ENCODE assay signal across 1 cellular context in the genomic region with DNA sequence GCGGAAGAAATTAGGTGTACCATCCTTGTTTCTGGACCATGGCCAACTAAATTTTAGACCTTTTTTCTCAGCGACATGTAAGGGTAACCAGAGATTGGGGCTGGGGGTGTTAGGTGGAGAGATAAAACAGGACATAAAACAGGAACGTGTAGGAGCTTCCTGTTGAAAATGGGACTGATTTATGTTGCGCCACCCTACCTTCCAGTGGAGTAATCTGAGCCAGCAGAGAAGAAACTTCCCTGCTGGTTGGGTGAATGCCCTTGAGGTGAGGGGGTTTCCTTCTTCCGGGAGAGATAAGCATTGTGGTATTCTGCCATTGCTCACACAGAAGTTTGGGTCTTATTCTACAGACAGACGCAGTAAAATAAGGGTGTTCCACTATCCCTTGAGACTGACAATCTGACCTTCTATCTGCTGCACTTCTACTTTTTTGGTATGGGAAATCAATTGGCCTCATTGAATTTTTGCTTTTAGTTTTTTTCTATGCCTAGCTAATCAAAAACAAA.
A peak's percentile ranks its signal among the peaks of the same experiment; 100 is the strongest.
TF ChIP-seq lines count a peak whose summit lies in the region.

No MANE protein-coding gene starts in this region.

TF ChIP-seq in GM12878, 131 proteins besides CTCF, POLR2A, EP300 and RAD21 (continued from another document and continues in another):
- TF ChIP-seq CUX1 (IDR thresholded peaks at IDR 0.05; ENCODE audit: insufficient replicate concordance, low read depth, low read length) (peak; percentile 17), SP1 (IDR thresholded peaks at IDR 0.05; ENCODE audit: low read depth, low read length) (peak; percentile 25), REST (IDR thresholded peaks at IDR 0.05; ENCODE audit: low read depth, low read length) (no peak), ZNF384 (IDR thresholded peaks at IDR 0.05; ENCODE audit: borderline replicate concordance, low read depth, low read length) (no peak), ZBTB33 (IDR thresholded peaks at IDR 0.05) (no peak), CEBPB (IDR thresholded peaks at IDR 0.05; ENCODE audit: borderline replicate concordance in 1 of 2, low read depth in 2 of 2, low read length in 2 of 2) (no peak), ATF7 (IDR thresholded peaks at IDR 0.05; ENCODE audit: low read depth) (peak; percentile 66), FOXK2 (IDR thresholded peaks at IDR 0.05) (no peak), PRDM15 (CRISPR knock-in tag; IDR thresholded peaks at IDR 0.05) (no peak), BCLAF1 (IDR thresholded peaks at IDR 0.05) (no peak), NBN (IDR thresholded peaks at IDR 0.05) (peak; percentile 83), GATAD2B (conservative IDR thresholded peaks at IDR 0.05; ENCODE audit: low read depth) (peak; percentile 48; the same call in 1 of the 2 replicates), CREB1 (IDR thresholded peaks at IDR 0.05; ENCODE audit: low read depth) (0 out of 2 replicates have a peak, but pooled peaks have one; percentile 21), YBX1 (IDR thresholded peaks at IDR 0.05) (no peak), HCFC1 (IDR thresholded peaks at IDR 0.05; ENCODE audit: low read length) (no peak), RUNX3 (IDR thresholded peaks at IDR 0.05; ENCODE audit: low read length) (peak; percentile 94), RELA (IDR thresholded peaks at IDR 0.05; ENCODE audit: borderline replicate concordance, partially characterized antibody) (peak; percentile 95), ETV6 (conservative IDR thresholded peaks at IDR 0.05 in 1 of 2, IDR thresholded peaks at IDR 0.05 in 1 of 2; ENCODE audit: borderline replicate concordance in 1 of 2, low read depth in 1 of 2) (peak in 1 of 2 experiments; percentile 78; a peak in 1 of 4 replicates), SMC3 (IDR thresholded peaks at IDR 0.05; ENCODE audit: borderline replicate concordance, low read length) (peak; percentile 26; the same call in 1 of the 2 replicates), NR2C2 (IDR thresholded peaks at IDR 0.05; ENCODE audit: borderline replicate concordance, control insufficient read depth, insufficient read length, low read depth) (no peak), MEF2B (IDR thresholded peaks at IDR 0.05; ENCODE audit: partially characterized antibody, poor library complexity, severe bottlenecking) (peak; percentile 89), ZNF274 (IDR thresholded peaks at IDR 0.05; ENCODE audit: insufficient read depth, insufficient read length) (no peak), IRF5 (IDR thresholded peaks at IDR 0.05; ENCODE audit: borderline replicate concordance) (no peak), PAX5 (IDR thresholded peaks at IDR 0.05; ENCODE audit: borderline replicate concordance, low read depth, low read length) (no peak; the same call in 1 of the 2 replicates), NR2F1 (conservative IDR thresholded peaks at IDR 0.05) (peak; percentile 58; the same call in 1 of the 2 replicates)
- TF ChIP-seq, protein P1, sequence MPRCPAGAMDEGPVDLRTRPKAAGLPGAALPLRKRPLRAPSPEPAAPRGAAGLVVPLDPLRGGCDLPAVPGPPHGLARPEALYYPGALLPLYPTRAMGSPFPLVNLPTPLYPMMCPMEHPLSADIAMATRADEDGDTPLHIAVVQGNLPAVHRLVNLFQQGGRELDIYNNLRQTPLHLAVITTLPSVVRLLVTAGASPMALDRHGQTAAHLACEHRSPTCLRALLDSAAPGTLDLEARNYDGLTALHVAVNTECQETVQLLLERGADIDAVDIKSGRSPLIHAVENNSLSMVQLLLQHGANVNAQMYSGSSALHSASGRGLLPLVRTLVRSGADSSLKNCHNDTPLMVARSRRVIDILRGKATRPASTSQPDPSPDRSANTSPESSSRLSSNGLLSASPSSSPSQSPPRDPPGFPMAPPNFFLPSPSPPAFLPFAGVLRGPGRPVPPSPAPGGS (IDR thresholded peaks at IDR 0.05; ENCODE audit: borderline replicate concordance, insufficient read depth, low read depth, low read length, poor library complexity, severe bottlenecking) = peak; percentile 64
- TF ChIP-seq, protein P2, sequence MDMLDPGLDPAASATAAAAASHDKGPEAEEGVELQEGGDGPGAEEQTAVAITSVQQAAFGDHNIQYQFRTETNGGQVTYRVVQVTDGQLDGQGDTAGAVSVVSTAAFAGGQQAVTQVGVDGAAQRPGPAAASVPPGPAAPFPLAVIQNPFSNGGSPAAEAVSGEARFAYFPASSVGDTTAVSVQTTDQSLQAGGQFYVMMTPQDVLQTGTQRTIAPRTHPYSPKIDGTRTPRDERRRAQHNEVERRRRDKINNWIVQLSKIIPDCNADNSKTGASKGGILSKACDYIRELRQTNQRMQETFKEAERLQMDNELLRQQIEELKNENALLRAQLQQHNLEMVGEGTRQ (IDR thresholded peaks at IDR 0.05; ENCODE audit: borderline replicate concordance, low read depth, low read length) = no peak; the same call in 1 of the 2 replicates
- TF ChIP-seq, protein P3, sequence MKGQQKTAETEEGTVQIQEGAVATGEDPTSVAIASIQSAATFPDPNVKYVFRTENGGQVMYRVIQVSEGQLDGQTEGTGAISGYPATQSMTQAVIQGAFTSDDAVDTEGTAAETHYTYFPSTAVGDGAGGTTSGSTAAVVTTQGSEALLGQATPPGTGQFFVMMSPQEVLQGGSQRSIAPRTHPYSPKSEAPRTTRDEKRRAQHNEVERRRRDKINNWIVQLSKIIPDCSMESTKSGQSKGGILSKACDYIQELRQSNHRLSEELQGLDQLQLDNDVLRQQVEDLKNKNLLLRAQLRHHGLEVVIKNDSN (IDR thresholded peaks at IDR 0.05; ENCODE audit: borderline replicate concordance, extremely low read length, insufficient read depth, low read depth, low read length) = no peak
